ENCODE assay signal across 8 cellular contexts in genomic region chr19:34364462-34364829, GRCh38. TPM values are rescaled to one million over a fixed set of nuclear protein-coding genes. Genes with fewer than 3 reads are reported as not detected.
DNase-seq lines count a peak whose midpoint lies in the region; ATAC-seq and TF ChIP-seq lines count a peak whose summit lies in the region.

No MANE protein-coding gene starts in this region.

- H3K4me3 Mint-ChIP-seq in activated CD4-positive, alpha-beta T cell treated with anti-CD3 and anti-CD28 coated beads for 36 hours, result peak overlapping the region; percentile 91
- peak overlapping the region; percentile 99 for H3K4me3 Mint-ChIP-seq in activated naive CD8-positive, alpha-beta T cell treated with anti-CD3 and anti-CD28 coated beads, Interleukin-2, amount 50 U/mL, for 24 hours

- peaks cover 4% of the 10 kb centered on the region for H3K36me3 ChIP-seq in kidney epithelial cell (ENCODE audit: control insufficient read depth, insufficient read depth, low read length)
- H3K36me3 ChIP-seq in suprapubic skin, result peaks cover 24% of the 10 kb centered on the region

- no peaks in the 10 kb centered on the region for H3K9me3 ChIP-seq in suprapubic skin

- H3K9me3 Mint-ChIP-seq in activated CD4-positive, alpha-beta T cell treated with anti-CD3 and anti-CD28 coated beads for 36 hours (ENCODE audit: low read depth), result no peaks in the 10 kb centered on the region
- H3K9me3 Mint-ChIP-seq in activated naive CD8-positive, alpha-beta T cell treated with anti-CD3 and anti-CD28 coated beads, Interleukin-2, amount 50 U/mL, for 24 hours, result no peaks in the 10 kb centered on the region

- 61% methylated on average over 11 of the region's 11 CpGs for WGBS in suprapubic skin

- H3K27me3 ChIP-seq in kidney epithelial cell (ENCODE audit: control insufficient read depth, insufficient read depth, low read length) (no peaks in the 10 kb centered on the region), suprapubic skin (no peaks in the 10 kb centered on the region)

- H3K4me3 ChIP-seq in kidney epithelial cell (ENCODE audit: low read depth, low read length), result peak overlapping the region; percentile 70
- peak overlapping the region; percentile 97 for H3K4me3 ChIP-seq in suprapubic skin

- peaks cover 55% of the 10 kb centered on the region for H3K4me1 Mint-ChIP-seq in activated CD4-positive, alpha-beta T cell treated with anti-CD3 and anti-CD28 coated beads for 36 hours
- peaks cover 49% of the 10 kb centered on the region for H3K4me1 Mint-ChIP-seq in activated naive CD8-positive, alpha-beta T cell treated with anti-CD3 and anti-CD28 coated beads, Interleukin-2, amount 50 U/mL, for 24 hours

- no peak for TF ChIP-seq EP300 in suprapubic skin (IDR thresholded peaks at IDR 0.05)

- intact Hi-C loops in activated CD4-positive, alpha-beta T cell treated with anti-CD3 and anti-CD28 coated beads for 36 hours (cut with DNase I, micrococcal nuclease), result no loop called here
- intact Hi-C loops in sciatic nerve (cut with DNase I), result no loop called here

- no peak for ATAC-seq in activated CD4-positive, alpha-beta T cell treated with anti-CD3 and anti-CD28 coated beads for 36 hours
- no peak for ATAC-seq in activated naive CD8-positive, alpha-beta T cell treated with anti-CD3 and anti-CD28 coated beads, Interleukin-2, amount 50 U/mL, for 24 hours
- no peak for ATAC-seq in sciatic nerve

- POLR2A ChIA-PET in activated CD4-positive, alpha-beta T cell treated with anti-CD3 and anti-CD28 coated beads for 36 hours (lab: Charles Lee), result interaction anchor here (0.8 to 1.5 kb wide), 2 partner anchors 186 to 313 kb away, joined by 5 to 6 read pairs; partner anchors contain the start of genes SCGB2B2 and ZNF302

- H3K27ac Mint-ChIP-seq in activated CD4-positive, alpha-beta T cell treated with anti-CD3 and anti-CD28 coated beads for 36 hours, result peak overlapping the region; percentile 65
- H3K27ac Mint-ChIP-seq in activated naive CD8-positive, alpha-beta T cell treated with anti-CD3 and anti-CD28 coated beads, Interleukin-2, amount 50 U/mL, for 24 hours, result peak overlapping the region; percentile 84

- peaks cover 35% of the 10 kb centered on the region for H3K4me1 ChIP-seq in suprapubic skin

- H3K27ac ChIP-seq in suprapubic skin, result peak overlapping the region; percentile 84

- peaks cover 36% of the 10 kb centered on the region for H3K36me3 Mint-ChIP-seq in activated CD4-positive, alpha-beta T cell treated with anti-CD3 and anti-CD28 coated beads for 36 hours (ENCODE audit: low read depth)
- H3K36me3 Mint-ChIP-seq in activated naive CD8-positive, alpha-beta T cell treated with anti-CD3 and anti-CD28 coated beads, Interleukin-2, amount 50 U/mL, for 24 hours (ENCODE audit: low read depth), result peaks cover 33% of the 10 kb centered on the region

- no peak for DNase-seq in activated CD4-positive, alpha-beta T cell treated with anti-CD3 and anti-CD28 coated beads for 36 hours
- DNase-seq in activated CD4-positive, alpha-beta T cell treated with anti-CD3 and anti-CD28 coated beads, Interleukin-2, amount 50 U/mL, for 48 hours, result no peak
- no peak for DNase-seq in activated naive CD8-positive, alpha-beta T cell treated with anti-CD3 and anti-CD28 coated beads, Interleukin-2, amount 50 U/mL, for 24 hours
- DNase-seq in kidney epithelial cell (ENCODE audit: low read depth) (no peak), suprapubic skin (ENCODE audit: low spot score in 2 of 2) (no peak), sciatic nerve (ENCODE audit: low spot score) (no peak), Ammon's horn (ENCODE audit: low spot score) (no peak), hepatic stellate cell (ENCODE audit: low spot score) (no peak)

- TF ChIP-seq POLR2A in suprapubic skin (IDR thresholded peaks at IDR 0.05), result no peak

- TF ChIP-seq CTCF in kidney epithelial cell (IDR thresholded peaks at IDR 0.05; ENCODE audit: insufficient read depth, low read length, poor library complexity, severe bottlenecking), result no peak
- no peak for TF ChIP-seq CTCF in suprapubic skin (IDR thresholded peaks at IDR 0.05)

- H3K27me3 Mint-ChIP-seq in activated CD4-positive, alpha-beta T cell treated with anti-CD3 and anti-CD28 coated beads for 36 hours, result no peaks in the 10 kb centered on the region
- no peaks in the 10 kb centered on the region for H3K27me3 Mint-ChIP-seq in activated naive CD8-positive, alpha-beta T cell treated with anti-CD3 and anti-CD28 coated beads, Interleukin-2, amount 50 U/mL, for 24 hours

- CTCF ChIA-PET in activated CD4-positive, alpha-beta T cell treated with anti-CD3 and anti-CD28 coated beads for 36 hours (lab: Charles Lee), result no interaction called here

RNA-seq across cellular contexts. Expression of gene GPI, which starts 0.6 kb away (rescaled TPM):
- total RNA-seq in activated CD4-positive, alpha-beta T cell treated with anti-CD3 and anti-CD28 coated beads for 36 hours, result 100 to 1,000 TPM; 686 to 839 TPM
- total RNA-seq in kidney epithelial cell (222 and 223 TPM in 2 replicates), suprapubic skin (100 to 1,000 TPM in 3 of 4 donors, 10 to 100 TPM in 1; 75.8 to 219 (median 180) TPM), sciatic nerve (152 TPM)

RNA-seq across cellular contexts. Expression of gene PDCD2L, which starts 39.8 kb away (rescaled TPM):
- total RNA-seq in activated CD4-positive, alpha-beta T cell treated with anti-CD3 and anti-CD28 coated beads for 36 hours, result 10 to 100 TPM; 31.0 to 35.2 TPM
- total RNA-seq in kidney epithelial cell (29.0 and 31.8 TPM in 2 replicates), suprapubic skin (10 to 100 TPM in 3 of 4 donors, 1 to 10 TPM in 1; 5.9 to 20.3 (median 14.7) TPM), sciatic nerve (11.6 TPM)
